11 cellular contexts compared by ENCODE assay signal in the genomic region with DNA sequence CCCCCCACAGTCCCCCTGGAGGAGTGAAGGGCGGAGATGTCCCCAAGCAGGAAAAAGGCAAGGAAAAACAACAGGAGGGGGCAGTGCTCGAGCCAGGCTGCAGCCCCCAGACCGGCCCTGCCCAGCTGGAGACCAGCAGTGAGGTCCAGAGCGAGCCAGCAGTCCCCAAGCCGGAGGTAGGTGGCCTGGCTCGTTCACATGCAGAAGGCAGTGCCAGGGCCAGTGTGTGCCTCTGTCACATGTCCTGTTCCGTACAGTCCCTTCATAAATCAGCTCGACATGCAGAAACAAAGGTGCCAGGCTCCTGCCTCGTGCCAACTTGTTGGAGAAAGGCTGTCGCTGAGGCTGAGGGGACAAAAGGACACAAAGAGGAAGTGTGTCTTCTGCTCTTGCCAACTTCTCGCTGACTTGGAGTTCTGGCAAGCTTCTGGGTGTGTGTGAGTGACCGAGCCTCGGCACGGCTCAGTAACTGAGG. TPM values are rescaled to one million over a fixed set of nuclear protein-coding genes. Genes with fewer than 3 reads are reported as not detected.
A peak's percentile ranks its signal among the peaks of the same experiment; 100 is the strongest.
DNase-seq lines count a peak whose midpoint lies in the region; ATAC-seq and TF ChIP-seq lines count a peak whose summit lies in the region.
"Had no signal": no experiment of that assay in that cellular context is flagged by ENCODE, and none has a peak within 500 bp of the region (broad histone marks: within the 10 kb centered on the region; RNA-seq: fewer than 3 reads in every experiment).

No MANE protein-coding gene starts in this region.

- H3K9me3 Mint-ChIP-seq in activated naive CD4-positive, alpha-beta T cell treated with anti-CD3 and anti-CD28 coated beads, Interleukin-2, amount 10 ng/mL, durations not matched to agents 7 days and 5 days: no peaks in the 10 kb centered on the region
- no peaks in the 10 kb centered on the region for H3K9me3 Mint-ChIP-seq in memory B cell

- no peaks in the 10 kb centered on the region for H3K4me1 Mint-ChIP-seq in activated naive CD4-positive, alpha-beta T cell treated with anti-CD3 and anti-CD28 coated beads, Interleukin-2, amount 10 ng/mL, durations not matched to agents 7 days and 5 days
- peaks cover 7% of the 10 kb centered on the region for H3K4me1 Mint-ChIP-seq in memory B cell

- CTCF ChIA-PET in activated naive CD4-positive, alpha-beta T cell treated with anti-CD3 and anti-CD28 coated beads, Interleukin-2, amount 10 ng/mL, durations not matched to agents 7 days and 5 days (lab: Charles Lee): interaction anchor here (2.1 kb wide), 1 partner anchor 11 kb away, joined by 6 read pairs; no protein-coding TSS in a partner anchor

- H3K27ac Mint-ChIP-seq in activated naive CD4-positive, alpha-beta T cell treated with anti-CD3 and anti-CD28 coated beads, Interleukin-2, amount 10 ng/mL, durations not matched to agents 7 days and 5 days: peak overlapping the region; percentile 38
- H3K27ac Mint-ChIP-seq in memory B cell: peak overlapping the region; percentile 82

- H3K36me3 Mint-ChIP-seq in activated naive CD4-positive, alpha-beta T cell treated with anti-CD3 and anti-CD28 coated beads, Interleukin-2, amount 10 ng/mL, durations not matched to agents 7 days and 5 days: peaks cover 78% of the 10 kb centered on the region
- H3K36me3 Mint-ChIP-seq in memory B cell: peaks cover 52% of the 10 kb centered on the region

- no peak for TF ChIP-seq CTCF in GM10266 (IDR thresholded peaks at IDR 0.05; ENCODE audit: control insufficient read depth, insufficient read depth, low read depth, missing control alignments)

- ATAC-seq in memory B cell (ENCODE audit: low read depth): no peak
- ATAC-seq in GM21528 (IDR thresholded peaks at IDR 0.05; ENCODE audit: low FRiP score, unreplicated experiment): no peak

- no peak for DNase-seq in activated naive CD4-positive, alpha-beta T cell treated with anti-CD3 and anti-CD28 coated beads, Interleukin-2, amount 10 ng/mL, durations not matched to agents 7 days and 5 days
- no peak for DNase-seq in activated naive CD4-positive, alpha-beta T cell treated with anti-CD3 and anti-CD28 coated beads, Interleukin-2, amount 50 U/mL, for 16 hours
- DNase-seq in cerebellar cortex (ENCODE audit: low spot score) (peak; percentile 33), memory B cell (ENCODE audit: low spot score in 2 of 2) (no peak), ureter (ENCODE audit: low spot score) (peak; percentile 71), NCI-H2196 (lab: John Stamatoyannopoulos, UW; ENCODE audit: unreplicated experiment) (no peak), GM10266 (ENCODE audit: extremely low spot score) (no peak)
- DNase-seq: activated CD4-positive, CD25-positive, alpha-beta regulatory T cell treated with anti-CD3 and anti-CD28 coated beads, Interleukin-2, amount 50 U/mL, for 72 hours; PC-9; retina had no signal

- no peaks in the 10 kb centered on the region for H3K27me3 Mint-ChIP-seq in activated naive CD4-positive, alpha-beta T cell treated with anti-CD3 and anti-CD28 coated beads, Interleukin-2, amount 10 ng/mL, durations not matched to agents 7 days and 5 days
- no peaks in the 10 kb centered on the region for H3K27me3 Mint-ChIP-seq in memory B cell

- no peak overlapping the region for H3K4me3 Mint-ChIP-seq in activated naive CD4-positive, alpha-beta T cell treated with anti-CD3 and anti-CD28 coated beads, Interleukin-2, amount 10 ng/mL, durations not matched to agents 7 days and 5 days
- H3K4me3 Mint-ChIP-seq in memory B cell: no peak overlapping the region

RNA-seq across cellular contexts. Expression of a gene that starts 24.1 kb away (rescaled TPM):
- 99.4 TPM for total RNA-seq in ureter

Comparison
In these comparisons a context has a peak if more than half of its experiments do, and no peak if none do; other contexts are left out.
1. DNase-seq: peak in cerebellar cortex (single experiment) and ureter (single experiment); none in activated naive CD4-positive, alpha-beta T cell treated with anti-CD3 and anti-CD28 coated beads, Interleukin-2, amount 10 ng/mL, durations not matched to agents 7 days and 5 days (single experiment), activated naive CD4-positive, alpha-beta T cell treated with anti-CD3 and anti-CD28 coated beads, Interleukin-2, amount 50 U/mL, for 16 hours (single experiment), memory B cell (0 of 2), NCI-H2196 (single experiment) and GM10266 (single experiment).